Comparison of ENCODE assay signal across 11 cellular contexts in the genomic region with DNA sequence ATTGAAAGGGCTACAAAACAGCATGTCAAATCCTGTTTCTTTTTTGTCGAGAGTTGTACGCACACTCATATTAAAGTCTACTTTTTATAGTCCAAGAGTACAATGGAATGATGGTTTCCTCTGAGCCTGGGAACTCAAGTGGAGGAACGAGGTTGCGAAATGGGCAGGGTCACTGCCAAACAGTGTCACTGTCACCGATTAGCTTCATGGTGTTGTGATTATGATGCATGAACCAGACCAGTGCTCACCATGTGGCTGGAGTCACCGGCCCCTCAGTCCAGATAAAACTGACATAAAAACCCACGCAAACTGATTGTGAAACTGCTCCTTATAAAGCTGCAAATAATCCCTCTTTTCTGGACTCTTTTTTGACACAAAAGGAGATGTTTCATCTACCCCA.
A peak's percentile ranks its signal among the peaks of the same experiment; 100 is the strongest.
DNase-seq lines count a peak whose midpoint lies in the region; ATAC-seq, FAIRE-seq and TF ChIP-seq lines count a peak whose summit lies in the region.
"Had no signal": no experiment of that assay in that cellular context is flagged by ENCODE, and none has a peak within 500 bp of the region (broad histone marks: within the 10 kb centered on the region; RNA-seq: fewer than 3 reads in every experiment).

No MANE protein-coding gene starts in this region.

- peak; percentile 64 for ATAC-seq in left lobe of liver
- ATAC-seq: CD8-positive, alpha-beta T cell had no signal

- intact Hi-C loops in colonic mucosa (cut with DNase I): no loop called here

- H3K4me1 ChIP-seq in colonic mucosa (no peaks in the 10 kb centered on the region), small intestine (ENCODE audit: control insufficient read depth in 2 of 2, insufficient read depth in 1 of 2, low read depth in 1 of 2, low read length in 1 of 2) (no peaks in the 10 kb centered on the region)

- no peak for FAIRE-seq in small intestine (lab: Jason Lieb, UNC)
- FAIRE-seq: GM12891 had no signal

- no peak overlapping the region for H3K27ac ChIP-seq in colonic mucosa
- peak overlapping the region in 1 of 2 donors; percentile 7 for H3K27ac ChIP-seq in small intestine (ENCODE audit: low read depth in 1 of 2, low read length in 1 of 2)

- 30 to 33% (median 32%) methylated on average over 7 of the region's 7 CpGs for WGBS in small intestine, 3 donors

- H3K4me3 ChIP-seq in colonic mucosa (no peak overlapping the region), small intestine (ENCODE audit: low read depth in 1 of 2, low read length in 2 of 2) (no peak overlapping the region)

- no peaks in the 10 kb centered on the region for H3K27me3 ChIP-seq in colonic mucosa
- no peaks in the 10 kb centered on the region for H3K27me3 ChIP-seq in small intestine (ENCODE audit: control insufficient read depth in 2 of 2, insufficient read depth in 2 of 2, low read length in 2 of 2)

- H3K9ac ChIP-seq in colonic mucosa (ENCODE audit: low read depth in 2 of 2, low read length in 2 of 2): no peak overlapping the region

- H3K36me3 ChIP-seq in colonic mucosa (no peaks in the 10 kb centered on the region), small intestine (ENCODE audit: control insufficient read depth in 2 of 2, insufficient read depth in 2 of 2, low read length in 2 of 2) (no peaks in the 10 kb centered on the region)

- H3K9me3 ChIP-seq in colonic mucosa (no peaks in the 10 kb centered on the region), small intestine (ENCODE audit: control insufficient read depth, low read depth) (no peaks in the 10 kb centered on the region)

- TF ChIP-seq CTCF in colonic mucosa (IDR thresholded peaks at IDR 0.05): no peak

- peak; percentile 56 for DNase-seq in GM03348 (ENCODE audit: low spot score)
- peak; percentile 44 for DNase-seq in colonic mucosa
- no peak for DNase-seq in left lobe of liver (ENCODE audit: low spot score)
- peak; percentile 6 for DNase-seq in small intestine
- no peak for DNase-seq in activated CD8-positive, alpha-beta memory T cell treated with anti-CD3 and anti-CD28 coated beads, Interleukin-2, amount 50 U/mL, for 4 hours
- DNase-seq in Ammon's horn (ENCODE audit: low spot score): no peak
- no peak for DNase-seq in NCI-H1417 treated with DMSO at 0.1 percent for 48 hours (lab: John Stamatoyannopoulos, UW)
- no peak for DNase-seq in NCI-H1048 (lab: John Stamatoyannopoulos, UW)
- DNase-seq: CD8-positive, alpha-beta T cell; dermis blood vessel endothelial cell had no signal

Comparison
In these comparisons a context has a peak if more than half of its experiments do, and no peak if none do; other contexts are left out.
1. DNase-seq: peak in GM03348 (single experiment), colonic mucosa (single experiment) and small intestine (single experiment); none in left lobe of liver (single experiment), activated CD8-positive, alpha-beta memory T cell treated with anti-CD3 and anti-CD28 coated beads, Interleukin-2, amount 50 U/mL, for 4 hours (single experiment), Ammon's horn (single experiment), NCI-H1417 treated with DMSO at 0.1 percent for 48 hours (single experiment) and NCI-H1048 (single experiment).